9 cellular contexts compared by ENCODE assay signal in the genomic region with DNA sequence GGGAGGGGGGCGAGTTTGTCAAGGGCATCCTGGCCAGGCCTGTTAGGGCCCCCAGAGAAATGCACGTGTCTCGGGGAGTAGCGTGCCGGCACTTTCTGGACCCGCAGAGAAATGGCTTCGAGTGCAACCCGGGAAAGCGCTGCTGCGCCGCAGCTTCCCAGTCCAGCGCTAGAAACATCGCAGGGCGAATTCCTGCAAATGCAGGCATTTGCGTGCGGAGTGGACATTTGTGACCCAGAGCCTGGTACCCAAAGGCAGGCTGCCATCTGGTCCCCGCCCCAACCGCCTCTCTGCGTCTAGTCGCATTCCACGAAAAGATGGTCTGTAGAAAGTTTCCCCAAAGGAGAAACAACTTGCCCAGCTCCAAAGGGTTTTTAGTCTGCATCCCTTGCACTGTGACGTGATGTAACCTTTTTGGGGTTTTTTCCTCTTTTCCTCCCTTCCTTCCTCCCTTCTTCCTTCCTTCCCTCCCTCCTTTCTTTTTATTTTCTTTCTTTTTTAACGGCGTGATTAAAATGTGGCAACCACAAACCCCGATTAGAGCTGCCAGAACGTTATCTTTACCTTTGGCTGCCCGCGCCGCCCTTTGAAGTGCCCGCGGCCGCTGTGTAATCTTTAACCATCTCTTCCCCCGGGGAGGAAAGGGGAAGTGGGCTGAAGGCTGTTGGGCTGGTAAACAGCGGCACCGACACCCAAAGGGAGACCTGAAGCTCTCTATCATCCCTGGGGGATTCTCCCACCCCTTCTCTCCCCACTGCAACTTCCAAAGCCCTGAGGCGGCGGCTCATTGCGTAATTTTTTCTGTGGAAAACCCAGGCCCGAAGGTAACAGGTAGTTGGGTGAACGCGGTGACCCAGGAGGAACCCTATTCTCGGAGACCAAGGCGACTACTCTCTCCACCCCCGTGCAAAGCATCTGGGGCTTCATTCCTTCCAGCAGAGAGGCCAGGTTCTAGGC. TPM values are rescaled to one million over a fixed set of nuclear protein-coding genes. Genes with fewer than 3 reads are reported as not detected.
A peak's percentile ranks its signal among the peaks of the same experiment; 100 is the strongest.
DNase-seq lines count a peak whose midpoint lies in the region; ATAC-seq and TF ChIP-seq lines count a peak whose summit lies in the region.
"Had no signal": no experiment of that assay in that cellular context is flagged by ENCODE, and none has a peak within 500 bp of the region (broad histone marks: within the 10 kb centered on the region; RNA-seq: fewer than 3 reads in every experiment).

No MANE protein-coding gene starts in this region.

- H3K27me3 ChIP-seq in PC-3 (ENCODE audit: low read length) = peaks cover 75% of the 10 kb centered on the region
- peaks cover 18% of the 10 kb centered on the region for H3K27me3 ChIP-seq in neuron (ENCODE audit: insufficient read depth, low read length)
- peaks cover 70% of the 10 kb centered on the region for H3K27me3 ChIP-seq in HAP-1 (ENCODE audit: low read depth)

- H3K36me3 ChIP-seq in PC-3 (ENCODE audit: low read depth, low read length) = no peaks in the 10 kb centered on the region
- H3K36me3 ChIP-seq in neuron (ENCODE audit: insufficient read depth, low read length) = no peaks in the 10 kb centered on the region
- H3K36me3 ChIP-seq in HAP-1 (replicated peaks) = no peaks in the 10 kb centered on the region

- H3K9me2 ChIP-seq in PC-3 (replicated peaks; ENCODE audit: low read length) = no peaks in the 10 kb centered on the region

- H3K36me3 Mint-ChIP-seq in endothelial cell (ENCODE audit: low read depth, unreplicated experiment) = peaks cover 14% of the 10 kb centered on the region

- peaks cover 15% of the 10 kb centered on the region for H3K4me1 Mint-ChIP-seq in endothelial cell (ENCODE audit: unreplicated experiment)

- no peak overlapping the region for H3K9ac ChIP-seq in PC-3 (ENCODE audit: low read length)

- H3K4me2 ChIP-seq in PC-3 (ENCODE audit: low read length) = peak overlapping the region; percentile 85

- H3K4me3 ChIP-seq in PC-3 (ENCODE audit: low read length) (peak overlapping the region; percentile 66), neuron (ENCODE audit: low read length) (peak overlapping the region; percentile 53), HAP-1 (no peak overlapping the region)

- peaks cover 15% of the 10 kb centered on the region for H3K27me3 Mint-ChIP-seq in endothelial cell (ENCODE audit: unreplicated experiment)

- CTCF ChIA-PET in PC-3 (lab: Charles Lee) = no interaction called here

- ATAC-seq in GM21576 (IDR thresholded peaks at IDR 0.05; ENCODE audit: unreplicated experiment) = peak; percentile 44
- peak; percentile 10 for ATAC-seq in PC-3

- H3K9me3 Mint-ChIP-seq in endothelial cell (ENCODE audit: unreplicated experiment) = peaks cover 7% of the 10 kb centered on the region

- H4K20me1 ChIP-seq in PC-3 (ENCODE audit: low read length) = no peaks in the 10 kb centered on the region

- H3K9me3 ChIP-seq in PC-3 (ENCODE audit: low read length) (0 out of 2 replicates have a peak, but pooled peaks cover 2% of the 10 kb centered on the region), neuron (ENCODE audit: low read length) (peaks cover 4% of the 10 kb centered on the region), HAP-1 (no peaks in the 10 kb centered on the region)

- POLR2A ChIA-PET in PC-3 (lab: Charles Lee; ENCODE audit: unreplicated experiment) = no interaction called here

- TF ChIP-seq CTCF in PC-3 (conservative IDR thresholded peaks at IDR 0.05; ENCODE audit: low read depth, low read length) (no peak), endothelial cell (IDR thresholded peaks at IDR 0.05; ENCODE audit: unreplicated experiment) (no peak)

- no TSS peak for BruUV-seq in PC-3 (replicated peaks; lab: Mats Ljungman, UMichigan)

- no peak overlapping the region for H3K27ac ChIP-seq in PC-3 (ENCODE audit: low read length)

- H3F3A ChIP-seq in PC-3 (ENCODE audit: low read length, unreplicated experiment) = no peaks in the 10 kb centered on the region

- in situ Hi-C loops in HAP-1 (cut with MboI; ENCODE audit: low sequenced_read_pairs) = loop anchor here (25.0 kb wide), 1 partner anchor 197 kb away; no protein-coding TSS in a partner anchor

- intact Hi-C loops in PC-3 (cut with micrococcal nuclease) = no loop called here

- H3K4me1 ChIP-seq in PC-3 (ENCODE audit: insufficient read depth, low read length) (peaks cover 18% of the 10 kb centered on the region), neuron (ENCODE audit: insufficient read depth, low read length) (peaks cover 17% of the 10 kb centered on the region), HAP-1 (peaks cover 3% of the 10 kb centered on the region; the same call in 1 of the 2 replicates)

- DNase-seq in EH (ENCODE audit: low read depth) = peak; percentile 3
- no peak for DNase-seq in PC-3
- DNase-seq in endothelial cell (ENCODE audit: low spot score) = peak; percentile 14
- DNase-seq in GM19240 (ENCODE audit: insufficient read length, low spot score) = no peak
- DNase-seq in HAP-1 (ENCODE audit: low spot score in 2 of 2) = no peak
- DNase-seq in NCI-H1105 (lab: John Stamatoyannopoulos, UW) = no peak

- H3K27ac Mint-ChIP-seq in endothelial cell (ENCODE audit: unreplicated experiment) = no peak overlapping the region

- H2AFZ ChIP-seq in PC-3 (ENCODE audit: low read length) (peak overlapping the region; percentile 78), neuron (ENCODE audit: low read depth, low read length) (peak overlapping the region; percentile 84)

- H3K4me3 Mint-ChIP-seq in endothelial cell (ENCODE audit: unreplicated experiment) = peak overlapping the region; percentile 86

- H3K79me2 ChIP-seq in PC-3 (ENCODE audit: low read length) = no peaks in the 10 kb centered on the region

RNA-seq across cellular contexts. Expression of a gene that starts 1.1 kb away (rescaled TPM):
- total RNA-seq in PC-3 (2014; rRNA removed) = 0.04 and 0.46 TPM in 2 replicates
- 1.1 TPM for total RNA-seq in endothelial cell (ENCODE audit: unreplicated experiment)
- total RNA-seq: pulmonary artery endothelial cell had no signal

Comparison
In these comparisons a context has a peak if more than half of its experiments do, and no peak if none do; other contexts are left out.
1. DNase-seq: peak in EH (single experiment) and endothelial cell (single experiment); none in PC-3 (single experiment), GM19240 (single experiment), HAP-1 (0 of 2) and NCI-H1105 (single experiment).